1 cellular context compared by ENCODE assay signal in the genomic region with DNA sequence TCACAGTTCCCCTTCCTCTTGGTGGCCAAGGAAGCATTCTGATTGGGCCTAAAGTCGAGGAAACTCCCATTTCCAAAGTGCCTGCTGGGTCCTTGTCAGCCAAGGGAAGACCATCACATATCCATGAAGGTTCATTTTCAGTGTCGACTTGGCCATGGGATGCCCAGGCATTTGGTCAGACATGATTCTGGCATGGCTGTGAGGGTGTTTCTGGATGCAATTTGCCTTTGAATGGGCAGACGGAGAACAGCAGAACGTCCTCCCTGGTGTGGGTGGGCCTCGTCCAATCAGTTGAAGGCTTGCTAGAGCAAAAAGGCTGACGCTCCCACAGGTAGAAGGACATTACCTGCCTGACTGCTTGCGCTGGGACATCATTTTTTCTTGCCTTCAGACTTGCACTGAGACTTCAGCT.
A peak's percentile ranks its signal among the peaks of the same experiment; 100 is the strongest.
TF ChIP-seq lines count a peak whose summit lies in the region.

No MANE protein-coding gene starts in this region.

TF ChIP-seq in HepG2, 621 proteins besides CTCF, POLR2A, EP300 and RAD21:
- TF ChIP-seq SPEN (CRISPR knock-in tag; IDR thresholded peaks at IDR 0.05; ENCODE audit: low read depth) (no peak), ZNF768 (CRISPR knock-in tag; IDR thresholded peaks at IDR 0.05) (peak; percentile 54; the same call in 1 of the 2 replicates), ZMYM3 (CRISPR knock-in tag; IDR thresholded peaks at IDR 0.05) (peak; percentile 33; the same call in 1 of the 2 replicates)
